In the genomic region with DNA sequence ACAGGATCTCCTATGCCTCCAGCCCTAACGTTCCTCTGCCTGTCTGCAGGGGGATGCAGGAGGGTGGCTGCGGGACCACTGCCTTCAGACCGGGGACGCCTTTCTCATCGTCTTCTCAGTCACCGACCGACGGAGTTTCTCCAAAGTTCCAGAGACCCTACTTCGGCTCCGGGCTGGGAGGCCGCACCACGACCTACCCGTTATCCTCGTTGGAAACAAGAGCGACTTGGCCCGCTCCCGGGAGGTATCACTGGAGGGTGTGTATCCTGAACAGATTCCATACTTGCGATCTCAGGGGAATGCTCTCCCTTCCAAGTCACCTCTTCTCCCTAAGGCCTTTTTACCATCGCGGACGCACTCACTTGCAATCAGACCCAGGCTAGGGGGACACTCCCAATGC, we compare ENCODE assay signal across 11 cellular contexts. TPM values are rescaled to one million over a fixed set of nuclear protein-coding genes. Genes with fewer than 3 reads are reported as not detected.
DNase-seq lines count a peak whose midpoint lies in the region; ATAC-seq and TF ChIP-seq lines count a peak whose summit lies in the region.
"Had no signal": no experiment of that assay in that cellular context is flagged by ENCODE, and none has a peak within 500 bp of the region (broad histone marks: within the 10 kb centered on the region; RNA-seq: fewer than 3 reads in every experiment).

No MANE protein-coding gene starts in this region.

- H3K27me3 ChIP-seq in right lobe of liver: no peaks in the 10 kb centered on the region
- H3K27me3 ChIP-seq: gastroesophageal sphincter, thyroid gland had no signal

- POLR2A ChIA-PET in activated CD4-positive, alpha-beta memory T cell treated with anti-CD3 and anti-CD28 coated beads, Interleukin-2, amount 10 ng/mL, durations not matched to agents 7 days and 5 days (lab: Charles Lee): interaction anchor here (0.6 to 9.2 kb wide), 8 partner anchors 10 to 71 kb away, joined by 3 to 115 read pairs (median 6); partner anchors contain the start of genes HAUS4, LRP10, PRMT5 and RBM23

- H3K4me1 Mint-ChIP-seq in T-helper 2 cell treated with Interferon-gamma antibody and Interleukin-4, amounts not matched to agents 5 μg/mL and 100 μg/mL, for 36 hours (ENCODE audit: low read depth): peaks cover 24% of the 10 kb centered on the region
- peaks cover 44% of the 10 kb centered on the region for H3K4me1 Mint-ChIP-seq in activated CD4-positive, alpha-beta memory T cell treated with anti-CD3 and anti-CD28 coated beads, Interleukin-2, amount 10 ng/mL, durations not matched to agents 7 days and 5 days
- H3K4me1 Mint-ChIP-seq in stimulated activated naive CD8-positive, alpha-beta T cell treated with anti-CD3 and anti-CD28 coated beads, Interleukin-15, amount 100 ng/mL, for 72 hours: peaks cover 62% of the 10 kb centered on the region

- peak overlapping the region; percentile 74 for H3K27ac Mint-ChIP-seq in T-helper 2 cell treated with Interferon-gamma antibody and Interleukin-4, amounts not matched to agents 5 μg/mL and 100 μg/mL, for 36 hours
- peak overlapping the region; percentile 28 for H3K27ac Mint-ChIP-seq in activated CD4-positive, alpha-beta memory T cell treated with anti-CD3 and anti-CD28 coated beads, Interleukin-2, amount 10 ng/mL, durations not matched to agents 7 days and 5 days
- no peak overlapping the region for H3K27ac Mint-ChIP-seq in stimulated activated naive CD8-positive, alpha-beta T cell treated with anti-CD3 and anti-CD28 coated beads, Interleukin-15, amount 100 ng/mL, for 72 hours

- 92% methylated on average over 15 of the region's 21 CpGs for WGBS in right lobe of liver (ENCODE audit: insufficient coverage, low coverage, low lambda C conversion rate, missing lambda C conversion rate)

- H3K36me3 Mint-ChIP-seq in T-helper 2 cell treated with Interferon-gamma antibody and Interleukin-4, amounts not matched to agents 5 μg/mL and 100 μg/mL, for 36 hours (ENCODE audit: low read depth): peaks cover 3% of the 10 kb centered on the region
- H3K36me3 Mint-ChIP-seq in activated CD4-positive, alpha-beta memory T cell treated with anti-CD3 and anti-CD28 coated beads, Interleukin-2, amount 10 ng/mL, durations not matched to agents 7 days and 5 days (ENCODE audit: low read depth): peaks cover 5% of the 10 kb centered on the region

- H3K27ac ChIP-seq in right lobe of liver: no peak overlapping the region

- no peak for ATAC-seq in stimulated activated naive CD8-positive, alpha-beta T cell treated with anti-CD3 and anti-CD28 coated beads, Interleukin-15, amount 100 ng/mL, for 72 hours
- ATAC-seq in HG03354 (IDR thresholded peaks at IDR 0.05; ENCODE audit: poor library complexity, severe bottlenecking, unreplicated experiment) (no peak), right lobe of liver (no peak), GM21786 (IDR thresholded peaks at IDR 0.05; ENCODE audit: unreplicated experiment) (no peak)

- H3K4me1 ChIP-seq in right lobe of liver: no peaks in the 10 kb centered on the region

- H3K27me3 Mint-ChIP-seq in T-helper 2 cell treated with Interferon-gamma antibody and Interleukin-4, amounts not matched to agents 5 μg/mL and 100 μg/mL, for 36 hours (ENCODE audit: low read depth): peaks cover 14% of the 10 kb centered on the region
- peaks cover 23% of the 10 kb centered on the region for H3K27me3 Mint-ChIP-seq in activated CD4-positive, alpha-beta memory T cell treated with anti-CD3 and anti-CD28 coated beads, Interleukin-2, amount 10 ng/mL, durations not matched to agents 7 days and 5 days
- H3K27me3 Mint-ChIP-seq in stimulated activated naive CD8-positive, alpha-beta T cell treated with anti-CD3 and anti-CD28 coated beads, Interleukin-15, amount 100 ng/mL, for 72 hours: peaks cover 14% of the 10 kb centered on the region

- H3K36me3 ChIP-seq in right lobe of liver: no peaks in the 10 kb centered on the region
- H3K36me3 ChIP-seq: gastroesophageal sphincter, thyroid gland had no signal

- H3K9me3 ChIP-seq in iPS-18c (ENCODE audit: control insufficient read depth, insufficient read depth, low read length): no peaks in the 10 kb centered on the region
- H3K9me3 ChIP-seq in right lobe of liver: no peaks in the 10 kb centered on the region
- H3K9me3 ChIP-seq: gastroesophageal sphincter, thyroid gland had no signal

- no peak for TF ChIP-seq POLR2A in right lobe of liver (IDR thresholded peaks at IDR 0.05)

- no peak for DNase-seq in T-helper 2 cell treated with Interferon-gamma antibody and Interleukin-4, amounts not matched to agents 5 μg/mL and 100 μg/mL, for 36 hours (ENCODE audit: low spot score)
- DNase-seq in T-helper 2 cell (no peak), right lobe of liver (no peak)
- no peak for DNase-seq in activated CD4-positive, alpha-beta memory T cell treated with anti-CD3 and anti-CD28 coated beads, Interleukin-2, amount 10 ng/mL, durations not matched to agents 7 days and 5 days
- no peak for DNase-seq in stimulated activated naive CD8-positive, alpha-beta T cell treated with anti-CD3 and anti-CD28 coated beads, Interleukin-15, amount 100 ng/mL, for 72 hours
- DNase-seq: SIG-M5 had no signal

- intact Hi-C loops in right lobe of liver (cut with DNase I): no loop called here

- H3K4me3 ChIP-seq in iPS-18c (ENCODE audit: insufficient read depth, low read depth, low read length) (peak overlapping the region; percentile 59; the same call in 1 of the 2 replicates), right lobe of liver (no peak overlapping the region)

- CTCF ChIA-PET in activated CD4-positive, alpha-beta memory T cell treated with anti-CD3 and anti-CD28 coated beads, Interleukin-2, amount 10 ng/mL, durations not matched to agents 7 days and 5 days (lab: Charles Lee): interaction anchor here (0.9 to 12.1 kb wide), 18 partner anchors 10 to 972 kb away, joined by 3 to 145 read pairs (median 6); partner anchors contain the start of genes HAUS4, LRP10 and RBM23

- H3K4me3 Mint-ChIP-seq in T-helper 2 cell treated with Interferon-gamma antibody and Interleukin-4, amounts not matched to agents 5 μg/mL and 100 μg/mL, for 36 hours: peak overlapping the region; percentile 69
- H3K4me3 Mint-ChIP-seq in activated CD4-positive, alpha-beta memory T cell treated with anti-CD3 and anti-CD28 coated beads, Interleukin-2, amount 10 ng/mL, durations not matched to agents 7 days and 5 days: peak overlapping the region; percentile 84
- peak overlapping the region; percentile 42 to 78 for H3K4me3 Mint-ChIP-seq in stimulated activated naive CD8-positive, alpha-beta T cell treated with anti-CD3 and anti-CD28 coated beads, Interleukin-15, amount 100 ng/mL, for 72 hours

- no peaks in the 10 kb centered on the region for H3K9me3 Mint-ChIP-seq in T-helper 2 cell treated with Interferon-gamma antibody and Interleukin-4, amounts not matched to agents 5 μg/mL and 100 μg/mL, for 36 hours
- no peaks in the 10 kb centered on the region for H3K9me3 Mint-ChIP-seq in activated CD4-positive, alpha-beta memory T cell treated with anti-CD3 and anti-CD28 coated beads, Interleukin-2, amount 10 ng/mL, durations not matched to agents 7 days and 5 days
- no peaks in the 10 kb centered on the region for H3K9me3 Mint-ChIP-seq in stimulated activated naive CD8-positive, alpha-beta T cell treated with anti-CD3 and anti-CD28 coated beads, Interleukin-15, amount 100 ng/mL, for 72 hours

- no peak for TF ChIP-seq CTCF in right lobe of liver (IDR thresholded peaks at IDR 0.05)

RNA-seq across cellular contexts. Expression of gene REM2, which starts 3.0 kb away (rescaled TPM):
- 1 to 10 TPM in 1 of 2 experiments, under 1 TPM in 1; 0.98 to 1.2 TPM for total RNA-seq in activated CD4-positive, alpha-beta memory T cell treated with anti-CD3 and anti-CD28 coated beads, Interleukin-2, amount 10 ng/mL, durations not matched to agents 7 days and 5 days
- under 1 TPM in 2 of 6 experiments, not detected in 4; 0.10 to 0.12 TPM for total RNA-seq in right lobe of liver

RNA-seq across cellular contexts. Expression of gene LRP10, which starts 14.4 kb away (rescaled TPM):
- total RNA-seq in activated CD4-positive, alpha-beta memory T cell treated with anti-CD3 and anti-CD28 coated beads, Interleukin-2, amount 10 ng/mL, durations not matched to agents 7 days and 5 days: 10 to 100 TPM; 88.5 to 98.6 TPM
- total RNA-seq in right lobe of liver: 10 to 100 TPM; 31.0 to 54.5 (median 44.6) TPM

RNA-seq across cellular contexts. Expression of gene RBM23, which starts 33.0 kb away (rescaled TPM):
- 10 to 100 TPM; 71.8 to 73.5 TPM for total RNA-seq in activated CD4-positive, alpha-beta memory T cell treated with anti-CD3 and anti-CD28 coated beads, Interleukin-2, amount 10 ng/mL, durations not matched to agents 7 days and 5 days
- 10 to 100 TPM; 22.2 to 38.0 (median 34.0) TPM for total RNA-seq in right lobe of liver

RNA-seq across cellular contexts. Expression of gene PRMT5, which starts 43.2 kb away (rescaled TPM):
- 10 to 100 TPM; 46.3 to 49.8 TPM for total RNA-seq in activated CD4-positive, alpha-beta memory T cell treated with anti-CD3 and anti-CD28 coated beads, Interleukin-2, amount 10 ng/mL, durations not matched to agents 7 days and 5 days
- 10 to 100 TPM; 22.5 to 32.1 (median 25.7) TPM for total RNA-seq in right lobe of liver

RNA-seq across cellular contexts. Expression of gene MMP14, which starts 49.6 kb away (rescaled TPM):
- total RNA-seq in activated CD4-positive, alpha-beta memory T cell treated with anti-CD3 and anti-CD28 coated beads, Interleukin-2, amount 10 ng/mL, durations not matched to agents 7 days and 5 days: 1 to 10 TPM; 1.9 to 2.9 TPM
- 10 to 100 TPM in 4 of 6 experiments, 1 to 10 TPM in 2; 8.7 to 26.0 (median 12.8) TPM for total RNA-seq in right lobe of liver

Comparison
In these comparisons a context has a peak if more than half of its experiments do, and no peak if none do; other contexts are left out.
1. H3K27ac Mint-ChIP-seq: peak in T-helper 2 cell treated with Interferon-gamma antibody and Interleukin-4, amounts not matched to agents 5 μg/mL and 100 μg/mL, for 36 hours (single experiment) and activated CD4-positive, alpha-beta memory T cell treated with anti-CD3 and anti-CD28 coated beads, Interleukin-2, amount 10 ng/mL, durations not matched to agents 7 days and 5 days (single experiment); none in stimulated activated naive CD8-positive, alpha-beta T cell treated with anti-CD3 and anti-CD28 coated beads, Interleukin-15, amount 100 ng/mL, for 72 hours (0 of 2).
2. Peak in every context shown above with its lines, with median percentiles within 50 percentile points of each other: H3K4me3 Mint-ChIP-seq.